In genomic region chrX:119468186-119468929, GRCh38 we compare ENCODE assay signal across 8 cellular contexts. TPM values are rescaled to one million over a fixed set of nuclear protein-coding genes. Genes with fewer than 3 reads are reported as not detected.
A peak's percentile ranks its signal among the peaks of the same experiment; 100 is the strongest.
DNase-seq lines count a peak whose midpoint lies in the region; ATAC-seq and TF ChIP-seq lines count a peak whose summit lies in the region.

SLC25A5 (plus strand) TSS chrX:119468444; CDS start chrX:119468516, 72 bp downstream.

- H3K36me3 ChIP-seq in lower lobe of right lung: peaks cover 19% of the 10 kb centered on the region

- no peaks in the 10 kb centered on the region for H3K27me3 Mint-ChIP-seq in activated CD4-positive, alpha-beta memory T cell treated with anti-CD3 and anti-CD28 coated beads, Interleukin-2, amount 10 ng/mL, durations not matched to agents 7 days and 5 days

- CTCF ChIA-PET in activated CD4-positive, alpha-beta memory T cell treated with anti-CD3 and anti-CD28 coated beads, Interleukin-2, amount 10 ng/mL, durations not matched to agents 7 days and 5 days (lab: Charles Lee): interaction anchor here (0.7 to 7.2 kb wide), 4 partner anchors 14 to 259 kb away, joined by 3 to 53 read pairs (median 4); no protein-coding TSS in a partner anchor

- H3K27me3 ChIP-seq in dorsolateral prefrontal cortex (peaks cover 0 to 14% (median 0%) of the 10 kb centered on the region in 45 donors), lower lobe of right lung (ENCODE audit: low read depth) (no peaks in the 10 kb centered on the region)

- DNase-seq in C1 segment of cervical spinal cord (lab: John Stamatoyannopoulos, UW): peak; percentile 6 to 83 (median 70)
- DNase-seq in NCI-H748 (lab: John Stamatoyannopoulos, UW; ENCODE audit: unreplicated experiment): peak; percentile 95
- peak; percentile 84 for DNase-seq in activated CD4-positive, alpha-beta memory T cell treated with anti-CD3 and anti-CD28 coated beads, Interleukin-2, amount 10 ng/mL, durations not matched to agents 7 days and 5 days
- DNase-seq in dorsolateral prefrontal cortex: peak; percentile 56 to 88 (median 78)
- DNase-seq in lower lobe of right lung: peak; percentile 90
- DNase-seq in stimulated activated CD4-positive, alpha-beta T cell treated with anti-CD3 and anti-CD28 coated beads, TNF-alpha, amount 100 ng/mL, for 24 hours (ENCODE audit: low read depth in 3 of 3): peak; percentile 53 to 79 (median 60)

- POLR2A ChIA-PET in activated CD4-positive, alpha-beta memory T cell treated with anti-CD3 and anti-CD28 coated beads, Interleukin-2, amount 10 ng/mL, durations not matched to agents 7 days and 5 days (lab: Charles Lee): interaction anchor here (0.7 to 6.1 kb wide), 16 partner anchors 10 to 1136 kb away, joined by 3 to 49 read pairs (median 4); partner anchors contain the start of genes NKRF, RPL39, SOWAHD and STEEP1

- peak within 1 kb of the TSS; percentile 89 for H3K27ac Mint-ChIP-seq in activated CD4-positive, alpha-beta memory T cell treated with anti-CD3 and anti-CD28 coated beads, Interleukin-2, amount 10 ng/mL, durations not matched to agents 7 days and 5 days

- peaks cover 9% of the 10 kb centered on the region for H3K4me1 ChIP-seq in lower lobe of right lung

- peak within 1 kb of the TSS; percentile 41 to 88 (median 72) for H3K4me3 ChIP-seq in dorsolateral prefrontal cortex
- H3K4me3 ChIP-seq in lower lobe of right lung: peak within 1 kb of the TSS; percentile 81

- ATAC-seq in GM19328 (IDR thresholded peaks at IDR 0.05; ENCODE audit: unreplicated experiment): peak; percentile 85
- peak; percentile 71 for ATAC-seq in HG03469 (IDR thresholded peaks at IDR 0.05; ENCODE audit: unreplicated experiment)
- ATAC-seq in lower lobe of right lung: peak; percentile 97 to 98

- intact Hi-C loops in dorsolateral prefrontal cortex (cut with DNase I) (loop anchor here in 1 of 2 donors (2.0 to 10.0 kb wide), 4 partner anchors 20 to 231 kb away; partner anchors contain the start of gene PGRMC1), lower lobe of right lung (cut with DNase I) (no loop called here)

- H3K4me3 Mint-ChIP-seq in activated CD4-positive, alpha-beta memory T cell treated with anti-CD3 and anti-CD28 coated beads, Interleukin-2, amount 10 ng/mL, durations not matched to agents 7 days and 5 days: peak within 1 kb of the TSS; percentile 82

- no peaks in the 10 kb centered on the region for H3K9me3 Mint-ChIP-seq in activated CD4-positive, alpha-beta memory T cell treated with anti-CD3 and anti-CD28 coated beads, Interleukin-2, amount 10 ng/mL, durations not matched to agents 7 days and 5 days

- no peaks in the 10 kb centered on the region for H3K9me3 ChIP-seq in lower lobe of right lung

- TF ChIP-seq CTCF in dorsolateral prefrontal cortex (IDR thresholded peaks at IDR 0.05 in 54 of 56, conservative IDR thresholded peaks at IDR 0.05 in 2 of 56; ENCODE audit: low read depth in 1 of 56, partially characterized antibody in 56 of 56) (peak in 7 of 56 donors; percentile 11 to 34 (median 20)), lower lobe of right lung (IDR thresholded peaks at IDR 0.05) (no peak)

- H3K4me1 Mint-ChIP-seq in activated CD4-positive, alpha-beta memory T cell treated with anti-CD3 and anti-CD28 coated beads, Interleukin-2, amount 10 ng/mL, durations not matched to agents 7 days and 5 days: peaks cover 22% of the 10 kb centered on the region

- peaks cover 26% of the 10 kb centered on the region for H3K36me3 Mint-ChIP-seq in activated CD4-positive, alpha-beta memory T cell treated with anti-CD3 and anti-CD28 coated beads, Interleukin-2, amount 10 ng/mL, durations not matched to agents 7 days and 5 days (ENCODE audit: low read depth)

- peak within 1 kb of the TSS; percentile 32 to 96 (median 88) for H3K27ac ChIP-seq in dorsolateral prefrontal cortex
- peak within 1 kb of the TSS; percentile 96 for H3K27ac ChIP-seq in lower lobe of right lung

RNA-seq across cellular contexts. Expression of gene SLC25A5, which starts in this region (rescaled TPM):
- total RNA-seq in activated CD4-positive, alpha-beta memory T cell treated with anti-CD3 and anti-CD28 coated beads, Interleukin-2, amount 10 ng/mL, durations not matched to agents 7 days and 5 days: 100 to 1,000 TPM; 403 TPM
- 100 to 1,000 TPM; 115 to 275 (median 184) TPM for total RNA-seq in dorsolateral prefrontal cortex
- total RNA-seq in lower lobe of right lung: 334 TPM

Comparison
In these comparisons a context has a peak if more than half of its experiments do, and no peak if none do; other contexts are left out.
1. Peak in every context shown above with its lines: DNase-seq, ATAC-seq, H3K4me3 ChIP-seq and H3K27ac ChIP-seq.